Comparison of ENCODE assay signal across 9 cellular contexts in genomic region chrX:132071260-132071659, GRCh38. TPM values are rescaled to one million over a fixed set of nuclear protein-coding genes. Genes with fewer than 3 reads are reported as not detected.
A peak's percentile ranks its signal among the peaks of the same experiment; 100 is the strongest.
DNase-seq lines count a peak whose midpoint lies in the region; ATAC-seq and TF ChIP-seq lines count a peak whose summit lies in the region.
"Had no signal": no experiment of that assay in that cellular context is flagged by ENCODE, and none has a peak within 500 bp of the region (broad histone marks: within the 10 kb centered on the region; RNA-seq: fewer than 3 reads in every experiment).

No MANE protein-coding gene starts in this region.

- H2AK5ac ChIP-seq in H9 (ENCODE audit: insufficient read length, low read length) = no peak overlapping the region

- H3K4me3 Mint-ChIP-seq in H9 (no peak overlapping the region), progenitor cell of endocrine pancreas (ENCODE audit: low read depth) (no peak overlapping the region)
- H3K4me3 Mint-ChIP-seq: activated naive CD8-positive, alpha-beta T cell treated with anti-CD3 and anti-CD28 coated beads, Interleukin-2, amount 50 U/mL, for 24 hours; T-cell had no signal

- H3K4me1 ChIP-seq in H9 (ENCODE audit: insufficient read depth, low read length) = no peaks in the 10 kb centered on the region

- no peaks in the 10 kb centered on the region for H3K79me2 ChIP-seq in H9 (ENCODE audit: insufficient read depth, low read length)

- H4K91ac ChIP-seq in H9 (ENCODE audit: insufficient read length, low read depth, low read length) = no peak overlapping the region

- no peak overlapping the region for H2BK5ac ChIP-seq in H9 (ENCODE audit: insufficient read length, low read length)

- no peaks in the 10 kb centered on the region for H3K27me3 Mint-ChIP-seq in H9 (ENCODE audit: low read depth)
- H3K27me3 Mint-ChIP-seq in progenitor cell of endocrine pancreas = no peaks in the 10 kb centered on the region
- H3K27me3 Mint-ChIP-seq: activated naive CD8-positive, alpha-beta T cell treated with anti-CD3 and anti-CD28 coated beads, Interleukin-2, amount 50 U/mL, for 24 hours had no signal

- no peaks in the 10 kb centered on the region for H3K27me3 ChIP-seq in H9 (ENCODE audit: insufficient read depth, low read length)

- no peak overlapping the region for H3K9ac ChIP-seq in H9 (ENCODE audit: extremely low read depth, insufficient read length, low read length)

- no peak overlapping the region for H3K18ac ChIP-seq in H9 (ENCODE audit: insufficient read length, low read depth, low read length)

- no peak overlapping the region for H2BK120ac ChIP-seq in H9 (ENCODE audit: low read depth, low read length, poor library complexity, severe bottlenecking)

- H3K27ac ChIP-seq in H9 (ENCODE audit: insufficient read length, low read depth, low read length) = no peak overlapping the region

- H3K79me1 ChIP-seq in H9 (ENCODE audit: insufficient read depth, low read depth, low read length, poor library complexity, severe bottlenecking) = no peaks in the 10 kb centered on the region

- no peak overlapping the region for H2BK20ac ChIP-seq in H9 (ENCODE audit: low read depth, low read length, poor library complexity, severe bottlenecking)

- no peak overlapping the region for H2BK15ac ChIP-seq in H9 (ENCODE audit: low read depth, low read length)

- H3K23ac ChIP-seq in H9 (ENCODE audit: insufficient read length, low read depth, low read length) = no peak overlapping the region

- H3K4ac ChIP-seq in H9 (ENCODE audit: low read depth, low read length) = no peak overlapping the region

- H3K27ac Mint-ChIP-seq in H9 (no peak overlapping the region), progenitor cell of endocrine pancreas (no peak overlapping the region)
- H3K27ac Mint-ChIP-seq: activated naive CD8-positive, alpha-beta T cell treated with anti-CD3 and anti-CD28 coated beads, Interleukin-2, amount 50 U/mL, for 24 hours; T-cell had no signal

- no peak overlapping the region for H2AFZ ChIP-seq in H9 (ENCODE audit: low read length)

- no peak overlapping the region for H4K8ac ChIP-seq in H9 (replicated peaks; ENCODE audit: insufficient read length, low read depth, low read length)

- H4K20me1 ChIP-seq in H9 (ENCODE audit: control insufficient read depth, insufficient read depth, insufficient read length) = no peaks in the 10 kb centered on the region

- no peak overlapping the region for H4K5ac ChIP-seq in H9 (ENCODE audit: insufficient read length, low read depth, low read length)

- H3K9me3 Mint-ChIP-seq in H9 (no peaks in the 10 kb centered on the region), progenitor cell of endocrine pancreas (ENCODE audit: low read depth) (no peaks in the 10 kb centered on the region)
- H3K9me3 Mint-ChIP-seq: activated naive CD8-positive, alpha-beta T cell treated with anti-CD3 and anti-CD28 coated beads, Interleukin-2, amount 50 U/mL, for 24 hours; T-cell had no signal

- no peak overlapping the region for H3K4me2 ChIP-seq in H9 (ENCODE audit: insufficient read depth, insufficient read length, low read length)

- H3K36me3 Mint-ChIP-seq in H9 (ENCODE audit: insufficient read depth in 1 of 3, low read depth in 3 of 3) = peaks cover 19 to 50% (median 37%) of the 10 kb centered on the region in 3 experiments; a peak in 6 of 7 replicates
- H3K36me3 Mint-ChIP-seq in progenitor cell of endocrine pancreas (ENCODE audit: insufficient read depth) = peaks cover 15% of the 10 kb centered on the region

- H2BK12ac ChIP-seq in H9 (ENCODE audit: insufficient read length, low read depth, low read length) = no peak overlapping the region

- TF ChIP-seq CTCF in H9 (conservative IDR thresholded peaks at IDR 0.05) (peak; percentile 59), epithelial cell of esophagus (IDR thresholded peaks at IDR 0.05; ENCODE audit: insufficient read depth, low read depth, low read length, missing control alignments) (no peak), progenitor cell of endocrine pancreas (IDR thresholded peaks at IDR 0.05; ENCODE audit: unreplicated experiment) (peak; percentile 51)

- DNase-seq in H9 = no peak
- DNase-seq in NCI-H748 (lab: John Stamatoyannopoulos, UW; ENCODE audit: unreplicated experiment) = peak; percentile 6
- peak; percentile 6 for DNase-seq in epithelial cell of esophagus (ENCODE audit: low read depth)
- no peak for DNase-seq in progenitor cell of endocrine pancreas (ENCODE audit: low spot score, unreplicated experiment)
- DNase-seq in SHP77 treated with DMSO at 0.1 percent for 48 hours (lab: John Stamatoyannopoulos, UW) = no peak
- DNase-seq in activated CD4-positive, alpha-beta T cell treated with anti-CD3 and anti-CD28 coated beads for 4 hours = no peak
- DNase-seq: activated naive CD8-positive, alpha-beta T cell treated with anti-CD3 and anti-CD28 coated beads, Interleukin-2, amount 50 U/mL, for 24 hours; T-cell had no signal

- no peak overlapping the region for H3K56ac ChIP-seq in H9 (ENCODE audit: insufficient read length, low read depth, low read length)

- ATAC-seq in HG03354 (IDR thresholded peaks at IDR 0.05; ENCODE audit: poor library complexity, severe bottlenecking, unreplicated experiment) = no peak
- ATAC-seq: activated naive CD8-positive, alpha-beta T cell treated with anti-CD3 and anti-CD28 coated beads, Interleukin-2, amount 50 U/mL, for 24 hours; T-cell had no signal

- no peaks in the 10 kb centered on the region for H3K9me3 ChIP-seq in H9 (ENCODE audit: control insufficient read depth, low read depth, low read length)

- H3K23me2 ChIP-seq in H9 (ENCODE audit: insufficient read length, low read depth, low read length, poor library complexity, severe bottlenecking) = no peaks in the 10 kb centered on the region

- H3T11ph ChIP-seq in H9 (ENCODE audit: low read length) = no peak overlapping the region

- no peaks in the 10 kb centered on the region for H3K4me1 Mint-ChIP-seq in H9
- H3K4me1 Mint-ChIP-seq in progenitor cell of endocrine pancreas (ENCODE audit: low read depth) = peaks cover 3% of the 10 kb centered on the region
- H3K4me1 Mint-ChIP-seq: activated naive CD8-positive, alpha-beta T cell treated with anti-CD3 and anti-CD28 coated beads, Interleukin-2, amount 50 U/mL, for 24 hours; T-cell had no signal

- H3K4me3 ChIP-seq in epithelial cell of esophagus (ENCODE audit: low read length) = no peak overlapping the region

- H3K14ac ChIP-seq in H9 (ENCODE audit: insufficient read depth, low read length) = no peak overlapping the region

RNA-seq across cellular contexts. Expression of gene STK26, which starts 48.2 kb away (rescaled TPM):
- total RNA-seq in H9 (2021) (95.8 and 99.2 TPM in 2 replicates), progenitor cell of endocrine pancreas (65.2 and 69.7 TPM in 2 replicates)

RNA-seq across cellular contexts. Expression of gene FRMD7, which starts 56.6 kb away (rescaled TPM):
- not detected in 2 replicates for total RNA-seq in H9 (2021)
- not detected in 2 replicates for total RNA-seq in progenitor cell of endocrine pancreas
- total RNA-seq: T-cell had no signal

Comparison
In these comparisons a context has a peak if more than half of its experiments do, and no peak if none do; other contexts are left out.
1. DNase-seq: peak in NCI-H748 (single experiment) and epithelial cell of esophagus (single experiment); none in H9 (single experiment), progenitor cell of endocrine pancreas (single experiment), SHP77 treated with DMSO at 0.1 percent for 48 hours (single experiment) and activated CD4-positive, alpha-beta T cell treated with anti-CD3 and anti-CD28 coated beads for 4 hours (0 of 2).